38 cellular contexts compared by ENCODE assay signal in the genomic region with DNA sequence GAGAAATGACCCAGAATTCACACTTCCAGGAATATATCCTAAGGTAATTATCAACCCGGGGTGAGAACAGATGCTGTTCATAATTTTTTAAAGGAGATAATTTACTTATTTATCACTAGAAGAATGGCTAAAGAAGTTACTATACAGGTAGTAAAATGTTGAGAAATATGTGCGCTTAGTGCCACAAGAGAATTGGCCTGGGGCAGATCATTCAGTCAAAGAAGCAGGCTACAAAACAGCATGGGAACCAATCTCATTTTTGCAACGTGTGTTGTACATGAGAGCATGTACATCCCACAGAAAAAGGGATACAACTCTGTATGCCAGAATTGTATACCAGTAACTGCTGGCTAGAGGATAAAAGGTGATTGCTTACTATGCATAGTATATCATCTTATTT.
"Had no signal": no experiment of that assay in that cellular context is flagged by ENCODE, and none has a peak within 500 bp of the region (broad histone marks: within the 10 kb centered on the region; RNA-seq: fewer than 3 reads in every experiment).

No MANE protein-coding gene starts in this region.

- DNase-seq: activated effector memory CD4-positive, alpha-beta T cell treated with anti-CD3 and anti-CD28 coated beads, Interleukin-2, amount 50 U/mL, for 16 hours; activated effector memory CD4-positive, alpha-beta T cell treated with Interleukin-2 at 50 U/mL for 16 hours; activated gamma-delta T cell; activated gamma-delta T cell treated with Interleukin-2 at 50 U/mL for 16 hours; activated naive CD4-positive, alpha-beta T cell; activated naive CD4-positive, alpha-beta T cell treated with anti-CD3 and anti-CD28 coated beads for 36 hours; activated naive CD4-positive, alpha-beta T cell treated with anti-CD3 and anti-CD28 coated beads, Interleukin-2, amount 10 ng/mL, durations not matched to agents 7 days and 5 days; activated naive CD4-positive, alpha-beta T cell treated with anti-CD3 and anti-CD28 coated beads, Interleukin-2, amount 50 U/mL, for 16 hours; activated naive CD4-positive, alpha-beta T cell treated with Interleukin-2 at 50 U/mL for 16 hours; activated naive CD8-positive, alpha-beta T cell treated with anti-CD3 and anti-CD28 coated beads for 36 hours; activated naive CD8-positive, alpha-beta T cell treated with anti-CD3 and anti-CD28 coated beads, Interleukin-2, amount 10 ng/mL, durations not matched to agents 7 days and 5 days; activated naive CD8-positive, alpha-beta T cell treated with anti-CD3 and anti-CD28 coated beads, Interleukin-2, amount 50 U/mL, for 24 hours; activated T-cell treated with anti-CD3 and anti-CD28 coated beads, Interleukin-2, amount 50 U/mL, for 1 hour; activated T-cell treated with anti-CD3 and anti-CD28 coated beads, Interleukin-2, amount 50 U/mL, for 24 hours; activated T-cell treated with anti-CD3 and anti-CD28 coated beads, Interleukin-2, amount 50 U/mL, for 4 hours; activated T-cell treated with anti-CD3 and anti-CD28 coated beads, Interleukin-2, amount 50 U/mL, for 48 hours; activated T-cell treated with anti-CD3 and anti-CD28 coated beads, Interleukin-2, amount 50 U/mL, for 72 hours; adrenal gland; amniotic stem cell; amygdala; anterior cingulate cortex; aorta; body of pancreas; brain microvascular endothelial cell; caudate nucleus; central memory CD4-positive, alpha-beta T cell; cerebellar nuclear complex had no signal

- H3K4me3 Mint-ChIP-seq: activated naive CD4-positive, alpha-beta T cell treated with anti-CD3 and anti-CD28 coated beads for 36 hours; activated naive CD4-positive, alpha-beta T cell treated with anti-CD3 and anti-CD28 coated beads, Interleukin-2, amount 10 ng/mL, durations not matched to agents 7 days and 5 days; activated naive CD4-positive, alpha-beta T cell treated with anti-CD3 and anti-CD28 coated beads, Interleukin-2, amount 50 U/mL, for 24 hours; activated naive CD8-positive, alpha-beta T cell; activated naive CD8-positive, alpha-beta T cell treated with anti-CD3 and anti-CD28 coated beads for 36 hours; activated naive CD8-positive, alpha-beta T cell treated with anti-CD3 and anti-CD28 coated beads, Interleukin-2, amount 10 ng/mL, durations not matched to agents 7 days and 5 days; activated naive CD8-positive, alpha-beta T cell treated with anti-CD3 and anti-CD28 coated beads, Interleukin-2, amount 50 U/mL, for 24 hours; activated T-cell treated with anti-CD3 and anti-CD28 coated beads, Interleukin-2, amount 50 U/mL, for 24 hours; activated T-cell treated with anti-CD3 and anti-CD28 coated beads, Interleukin-2, amount 50 U/mL, for 4 hours; activated T-cell treated with anti-CD3 and anti-CD28 coated beads, Interleukin-2, amount 50 U/mL, for 72 hours; activated T-helper 1 cell treated with anti-CD3 and anti-CD28 coated beads, Interleukin-12 subunit alpha, Interleukin-12 subunit beta, Interleukin-2, Interleukin-4 antibody, amounts not matched to agents 30 ng/mL and 10 ng/mL and 1 ng/mL, durations not matched to agents 14 hours and 24 hours and 36 hours; activated T-helper 17 cell treated with anti-CD3 and anti-CD28 coated beads, Interleukin-2, amount 50 U/mL, for 72 hours; brain; central memory CD8-positive, alpha-beta T cell had no signal

- H3K36me3 ChIP-seq: adrenal gland, ascending aorta, brain microvascular endothelial cell, breast epithelium, cardiac muscle cell had no signal

- H3K27ac ChIP-seq: adrenal gland, ascending aorta, body of pancreas, brain microvascular endothelial cell, breast epithelium, cardiac muscle cell had no signal

- H3K4me1 ChIP-seq: adrenal gland, ascending aorta, body of pancreas, breast epithelium had no signal

- H3K36me3 Mint-ChIP-seq: activated naive CD4-positive, alpha-beta T cell treated with anti-CD3 and anti-CD28 coated beads, Interleukin-2, amount 10 ng/mL, durations not matched to agents 7 days and 5 days; activated naive CD4-positive, alpha-beta T cell treated with anti-CD3 and anti-CD28 coated beads, Interleukin-2, amount 50 U/mL, for 24 hours; activated naive CD4-positive, alpha-beta T cell treated with anti-CD3 and anti-CD28 coated beads, Interleukin-2, amount 50 U/mL, for 72 hours; activated naive CD8-positive, alpha-beta T cell; activated naive CD8-positive, alpha-beta T cell treated with anti-CD3 and anti-CD28 coated beads for 36 hours; activated naive CD8-positive, alpha-beta T cell treated with anti-CD3 and anti-CD28 coated beads, Interleukin-2, amount 10 ng/mL, durations not matched to agents 7 days and 5 days; brain had no signal

- H3K9me3 ChIP-seq: adrenal gland, ascending aorta, body of pancreas, breast epithelium had no signal

- H3K4me1 Mint-ChIP-seq: activated naive CD4-positive, alpha-beta T cell treated with anti-CD3 and anti-CD28 coated beads, Interleukin-2, amount 10 ng/mL, durations not matched to agents 7 days and 5 days; activated naive CD4-positive, alpha-beta T cell treated with anti-CD3 and anti-CD28 coated beads, Interleukin-2, amount 50 U/mL, for 24 hours; activated naive CD8-positive, alpha-beta T cell treated with anti-CD3 and anti-CD28 coated beads for 36 hours; activated T-helper 17 cell treated with anti-CD3 and anti-CD28 coated beads, Interleukin-2, amount 50 U/mL, for 72 hours; brain; central memory CD8-positive, alpha-beta T cell had no signal

- H3K4me3 ChIP-seq: adrenal gland, ascending aorta, body of pancreas, breast epithelium, cardiac muscle cell had no signal

- H3K27ac Mint-ChIP-seq: activated naive CD4-positive, alpha-beta T cell treated with anti-CD3 and anti-CD28 coated beads for 36 hours; activated naive CD4-positive, alpha-beta T cell treated with anti-CD3 and anti-CD28 coated beads, Interleukin-2, amount 10 ng/mL, durations not matched to agents 7 days and 5 days; activated naive CD4-positive, alpha-beta T cell treated with anti-CD3 and anti-CD28 coated beads, Interleukin-2, amount 50 U/mL, for 24 hours; activated naive CD4-positive, alpha-beta T cell treated with anti-CD3 and anti-CD28 coated beads, Interleukin-2, amount 50 U/mL, for 72 hours; activated naive CD8-positive, alpha-beta T cell; activated naive CD8-positive, alpha-beta T cell treated with anti-CD3 and anti-CD28 coated beads for 36 hours; activated naive CD8-positive, alpha-beta T cell treated with anti-CD3 and anti-CD28 coated beads, Interleukin-2, amount 10 ng/mL, durations not matched to agents 7 days and 5 days; activated naive CD8-positive, alpha-beta T cell treated with anti-CD3 and anti-CD28 coated beads, Interleukin-2, amount 50 U/mL, for 24 hours; activated T-cell treated with anti-CD3 and anti-CD28 coated beads, Interleukin-2, amount 50 U/mL, for 24 hours; activated T-cell treated with anti-CD3 and anti-CD28 coated beads, Interleukin-2, amount 50 U/mL, for 72 hours; activated T-helper 1 cell treated with anti-CD3 and anti-CD28 coated beads, Interleukin-12 subunit alpha, Interleukin-12 subunit beta, Interleukin-2, Interleukin-4 antibody, amounts not matched to agents 30 ng/mL and 10 ng/mL and 1 ng/mL, durations not matched to agents 14 hours and 24 hours and 36 hours; activated T-helper 17 cell treated with anti-CD3 and anti-CD28 coated beads, Interleukin-2, amount 50 U/mL, for 72 hours; activated T-helper 2 cell treated with anti-CD3 and anti-CD28 coated beads, Interferon-gamma antibody, Interleukin-2, Interleukin-4, amounts not matched to agents 10 μg/mL and 5 μg/mL and 100 μg/mL, durations not matched to agents 14 hours and 24 hours and 36 hours; brain had no signal

- H3K27me3 Mint-ChIP-seq: activated naive CD8-positive, alpha-beta T cell treated with anti-CD3 and anti-CD28 coated beads for 36 hours; activated naive CD8-positive, alpha-beta T cell treated with anti-CD3 and anti-CD28 coated beads, Interleukin-2, amount 50 U/mL, for 24 hours had no signal

- ATAC-seq: activated naive CD4-positive, alpha-beta T cell treated with anti-CD3 and anti-CD28 coated beads, Interleukin-2, amount 50 U/mL, for 72 hours; activated naive CD8-positive, alpha-beta T cell treated with anti-CD3 and anti-CD28 coated beads, Interleukin-2, amount 50 U/mL, for 24 hours; activated T-cell treated with anti-CD3 and anti-CD28 coated beads, Interleukin-2, amount 50 U/mL, for 4 hours; activated T-cell treated with anti-CD3 and anti-CD28 coated beads, Interleukin-2, amount 50 U/mL, for 72 hours; activated T-helper 17 cell treated with anti-CD3 and anti-CD28 coated beads, Interleukin-2, amount 50 U/mL, for 72 hours; body of pancreas had no signal

- H3K27me3 ChIP-seq: adrenal gland, ascending aorta, body of pancreas, brain microvascular endothelial cell, breast epithelium, cardiac muscle cell had no signal
